ENCODE assay signal across 22 cellular contexts in genomic region chr5:83516962-83517750, GRCh38. TPM values are rescaled to one million over a fixed set of nuclear protein-coding genes. Genes with fewer than 3 reads are reported as not detected.
DNase-seq lines count a peak whose midpoint lies in the region; ATAC-seq and FAIRE-seq lines count a peak whose summit lies in the region.
"Had no signal": no experiment of that assay in that cellular context is flagged by ENCODE, and none has a peak within 500 bp of the region (broad histone marks: within the 10 kb centered on the region; RNA-seq: fewer than 3 reads in every experiment).

No MANE protein-coding gene starts in this region.

- no peak for ATAC-seq in GM18873 (IDR thresholded peaks at IDR 0.05; ENCODE audit: low FRiP score, unreplicated experiment)
- no peak for ATAC-seq in GM19467 (IDR thresholded peaks at IDR 0.05; ENCODE audit: unreplicated experiment)
- ATAC-seq: activated T-helper 17 cell treated with anti-CD3 and anti-CD28 coated beads, Interleukin-2, amount 50 U/mL, for 72 hours; effector memory CD8-positive, alpha-beta T cell; gastrocnemius medialis; left lobe of liver; mucosa of descending colon; sciatic nerve had no signal

- H3K4me3 ChIP-seq in adipocyte (ENCODE audit: low read length) (no peak overlapping the region), skeletal muscle satellite cell (ENCODE audit: low read length) (no peak overlapping the region)
- H3K4me3 ChIP-seq: gastrocnemius medialis, mucosa of descending colon, PC-9, uterus had no signal

- H3K4me1 ChIP-seq in adipocyte (ENCODE audit: control insufficient read depth, insufficient read depth, low read length) (peaks cover 44% of the 10 kb centered on the region), skeletal muscle satellite cell (ENCODE audit: control insufficient read depth, insufficient read depth, low read length) (peaks cover 27% of the 10 kb centered on the region)
- H3K4me1 ChIP-seq: gastrocnemius medialis, uterus had no signal

- intact Hi-C loops in posterior vena cava (cut with DNase I), result no loop called here

- DNase-seq in adipocyte (ENCODE audit: low read depth) (peak; percentile 60), fibroblast of peridontal ligament (ENCODE audit: extremely low read depth) (peak; percentile 51), posterior vena cava (ENCODE audit: low spot score) (no peak)
- DNase-seq: cerebellar nuclear complex; DMS 273 treated with DMSO at 0.1 percent for 48 hours; effector memory CD8-positive, alpha-beta T cell; gastrocnemius medialis; mucosa of descending colon; NCI-H146; NCI-H748 treated with DMSO at 0.1 percent for 48 hours; nucleus accumbens; PC-9; stimulated activated CD4-positive, alpha-beta T cell treated with anti-CD3 and anti-CD28 coated beads, Interleukin-2, amount 100 ng/mL, for 24 hours; uterus had no signal

- peak; percentile 60 for FAIRE-seq in G401.6 (lab: Jason Lieb, UNC)

- H3K9ac ChIP-seq in adipocyte (ENCODE audit: low read length) (no peak overlapping the region), skeletal muscle satellite cell (ENCODE audit: low read depth, low read length) (peak overlapping the region; percentile 65)

- peak overlapping the region; percentile 34 for H3K4me2 ChIP-seq in skeletal muscle satellite cell (ENCODE audit: low read length)
- H3K4me2 ChIP-seq: PC-9 had no signal

- H3K27me3 ChIP-seq in adipocyte (replicated peaks; ENCODE audit: control insufficient read depth, insufficient read depth, low read length) (no peaks in the 10 kb centered on the region), skeletal muscle satellite cell (ENCODE audit: control insufficient read depth, insufficient read depth, low read length) (no peaks in the 10 kb centered on the region)
- H3K27me3 ChIP-seq: gastrocnemius medialis, uterus had no signal

- H3K9me3 ChIP-seq in adipocyte (ENCODE audit: control insufficient read depth, low read length) (no peaks in the 10 kb centered on the region), skeletal muscle satellite cell (replicated peaks; ENCODE audit: low read length) (no peaks in the 10 kb centered on the region)
- H3K9me3 ChIP-seq: gastrocnemius medialis, mucosa of descending colon, uterus had no signal

- peaks cover 53% of the 10 kb centered on the region for H3K36me3 ChIP-seq in adipocyte (ENCODE audit: control insufficient read depth, insufficient read depth, low read length, severe bottlenecking)
- H3K36me3 ChIP-seq in skeletal muscle satellite cell (ENCODE audit: insufficient read depth, low read length), result peaks cover 19% of the 10 kb centered on the region
- H3K36me3 ChIP-seq: gastrocnemius medialis, uterus had no signal

RNA-seq across cellular contexts. Expression of gene VCAN, which starts 45.6 kb away (rescaled TPM):
- total RNA-seq in skeletal muscle satellite cell (2012; rRNA removed), result 85.6 and 92.0 TPM in 2 replicates
- total RNA-seq in posterior vena cava, result 100 to 1,000 TPM; 453 to 516 TPM
- total RNA-seq: activated CD8-positive, alpha-beta memory T cell treated with anti-CD3 and anti-CD28 coated beads for 36 hours had no signal
